ENCODE assay signal across 28 cellular contexts in genomic region chr20:48861444-48861843, GRCh38. TPM values are rescaled to one million over a fixed set of nuclear protein-coding genes. Genes with fewer than 3 reads are reported as not detected.
DNase-seq lines count a peak whose midpoint lies in the region; ATAC-seq, FAIRE-seq and TF ChIP-seq lines count a peak whose summit lies in the region.
"Had no signal": no experiment of that assay in that cellular context is flagged by ENCODE, and none has a peak within 500 bp of the region (broad histone marks: within the 10 kb centered on the region; RNA-seq: fewer than 3 reads in every experiment).

No MANE protein-coding gene starts in this region.

- H2AFZ ChIP-seq in GM23338 (peak overlapping the region; percentile 43; the same call in 1 of the 2 replicates), GM12878 (ENCODE audit: control insufficient read depth, low read depth, low read length) (peak overlapping the region; percentile 89)

- H3K4me1 ChIP-seq in BLaER1 (peaks cover 61% of the 10 kb centered on the region), GM23338 (ENCODE audit: insufficient read depth) (no peaks in the 10 kb centered on the region), GM12878 (ENCODE audit: control insufficient read depth, insufficient read depth, low read length) (peaks cover 38% of the 10 kb centered on the region), breast epithelium (no peaks in the 10 kb centered on the region), kidney (ENCODE audit: control insufficient read depth in 1 of 2, insufficient read depth in 1 of 2, low read depth in 1 of 2, low read length in 2 of 2) (no peaks in the 10 kb centered on the region), esophagus squamous epithelium (no peaks in the 10 kb centered on the region)
- H3K4me1 ChIP-seq: HAP-1 had no signal

- H3K9me3 Mint-ChIP-seq in GM23338 = no peaks in the 10 kb centered on the region; the same call in 2 of the 3 replicates
- H3K9me3 Mint-ChIP-seq: CD4-positive, alpha-beta memory T cell; HFFc6; T-cell had no signal

- in situ Hi-C loops in GM12878 (cut with MboI) = no loop called here

- RAD21 ChIA-PET in GM12878 (lab: Charles Lee; ENCODE audit: unreplicated experiment) = interaction anchor here (0.6 to 1.6 kb wide), 9 partner anchors 9 to 149 kb away, joined by 3 to 6 read pairs (median 3); no protein-coding TSS in a partner anchor

- peak overlapping the region; percentile 4; the same call in 1 of the 2 replicates for H3K4me2 ChIP-seq in BLaER1
- H3K4me2 ChIP-seq in GM23338 = no peak overlapping the region
- H3K4me2 ChIP-seq in GM12878 (ENCODE audit: control insufficient read depth, insufficient read depth) = peak overlapping the region; percentile 76

- FAIRE-seq in GM12878 (lab: Jason Lieb, UNC) (no peak), kidney (lab: Jason Lieb, UNC) (no peak), urothelium cell line (lab: Jason Lieb, UNC) (no peak)

- no peaks in the 10 kb centered on the region for H3K36me3 Mint-ChIP-seq in GM23338 (ENCODE audit: low read depth)
- H3K36me3 Mint-ChIP-seq: CD4-positive, alpha-beta memory T cell; T-cell had no signal

- no peaks in the 10 kb centered on the region for H3K27me3 ChIP-seq in BLaER1
- no peaks in the 10 kb centered on the region for H3K27me3 ChIP-seq in GM23338 (ENCODE audit: insufficient read depth)
- H3K27me3 ChIP-seq in GM12878 (replicated peaks in 1 of 2; ENCODE audit: control insufficient read depth in 2 of 2, insufficient read depth in 2 of 2, low read length in 1 of 2) = no peaks in the 10 kb centered on the region
- no peaks in the 10 kb centered on the region for H3K27me3 ChIP-seq in breast epithelium
- H3K27me3 ChIP-seq in esophagus squamous epithelium = peaks cover 0 to 3% (median 0%) of the 10 kb centered on the region in 4 donors

- no peak overlapping the region for H3K27ac Mint-ChIP-seq in GM23338
- H3K27ac Mint-ChIP-seq: HFFc6, T-cell had no signal

- TF ChIP-seq POLR2A in GM12878 (IDR thresholded peaks at IDR 0.05; ENCODE audit: low read depth, low read length) (no peak), breast epithelium (IDR thresholded peaks at IDR 0.05) (no peak), esophagus squamous epithelium (IDR thresholded peaks at IDR 0.05) (no peak)

- TF ChIP-seq RAD21 in GM12878 (IDR thresholded peaks at IDR 0.05; ENCODE audit: insufficient read depth, low read depth, low read length) = no peak

- POLR2A ChIA-PET in GM12878 (lab: Charles Lee) = interaction anchor here (1.0 to 3.6 kb wide), 5 partner anchors 13 to 43 kb away, joined by 3 to 28 read pairs (median 5); partner anchors contain the start of gene PREX1

- no peak overlapping the region for H3K9ac ChIP-seq in BLaER1
- H3K9ac ChIP-seq in GM12878 (ENCODE audit: control insufficient read depth, insufficient read depth, low read length) = no peak overlapping the region
- H3K9ac ChIP-seq in kidney (ENCODE audit: low read length in 2 of 2) = no peak overlapping the region

- H3K27ac ChIP-seq in BLaER1 = no peak overlapping the region
- H3K27ac ChIP-seq in GM23338 (ENCODE audit: low read depth) = no peak overlapping the region
- peak overlapping the region; percentile 79 for H3K27ac ChIP-seq in GM12878 (ENCODE audit: control insufficient read depth, insufficient read depth)
- H3K27ac ChIP-seq in breast epithelium = peak overlapping the region in 1 of 2 donors; percentile 19
- no peak overlapping the region for H3K27ac ChIP-seq in kidney (ENCODE audit: low read depth in 2 of 2, low read length in 2 of 2)
- no peak overlapping the region for H3K27ac ChIP-seq in esophagus squamous epithelium

- no peaks in the 10 kb centered on the region for H3F3A ChIP-seq in GM23338 (replicated peaks; ENCODE audit: low read depth)

- no peak; a peak in 1 of 4 replicates for TF ChIP-seq EP300 in GM12878 (IDR thresholded peaks at IDR 0.05; ENCODE audit: borderline replicate concordance in 1 of 2, control insufficient read depth in 1 of 2, low read depth in 2 of 2, low read length in 2 of 2)

- no peak for TF ChIP-seq CTCF in GM12865 (IDR thresholded peaks at IDR 0.05; ENCODE audit: insufficient read depth, low read depth, low read length, missing control alignments)
- no peak for TF ChIP-seq CTCF in GM23338 (conservative IDR thresholded peaks at IDR 0.05; ENCODE audit: low read depth in 2 of 2)
- no peak for TF ChIP-seq CTCF in GM12878 (IDR thresholded peaks at IDR 0.05 in 2 of 3, conservative IDR thresholded peaks at IDR 0.05 in 1 of 3; ENCODE audit: control insufficient read depth in 2 of 3, extremely low read depth in 1 of 3, insufficient read depth in 1 of 3, low read depth in 3 of 3, low read length in 3 of 3)
- TF ChIP-seq CTCF in breast epithelium (IDR thresholded peaks at IDR 0.05) = no peak
- no peak for TF ChIP-seq CTCF in kidney (IDR thresholded peaks at IDR 0.05; ENCODE audit: borderline replicate concordance, extremely low read depth, insufficient read depth)
- TF ChIP-seq CTCF in esophagus squamous epithelium (IDR thresholded peaks at IDR 0.05) = no peak

- H3K4me3 ChIP-seq in BLaER1 = no peak overlapping the region
- no peak overlapping the region for H3K4me3 ChIP-seq in GM12865 (ENCODE audit: low read depth, low read length)
- no peak overlapping the region for H3K4me3 ChIP-seq in GM23338
- H3K4me3 ChIP-seq in GM12878 = no peak overlapping the region; the same call in 1 of the 2 replicates
- H3K4me3 ChIP-seq in breast epithelium = no peak overlapping the region
- H3K4me3 ChIP-seq in kidney (ENCODE audit: low read length in 2 of 2) = no peak overlapping the region
- no peak overlapping the region for H3K4me3 ChIP-seq in esophagus squamous epithelium
- H3K4me3 ChIP-seq: HAP-1 had no signal

- H3K9me3 ChIP-seq in BLaER1 = no peaks in the 10 kb centered on the region
- H3K9me3 ChIP-seq in GM12878 (replicated peaks; ENCODE audit: control insufficient read depth, insufficient read depth, low read length) = no peaks in the 10 kb centered on the region
- H3K9me3 ChIP-seq in breast epithelium = no peaks in the 10 kb centered on the region
- no peaks in the 10 kb centered on the region for H3K9me3 ChIP-seq in kidney (ENCODE audit: control insufficient read depth in 1 of 2, low read length in 2 of 2)
- H3K9me3 ChIP-seq in esophagus squamous epithelium = no peaks in the 10 kb centered on the region
- H3K9me3 ChIP-seq: HAP-1 had no signal

- H3K9me2 ChIP-seq in GM23338 (ENCODE audit: insufficient read depth) = no peaks in the 10 kb centered on the region

- H3K36me3 ChIP-seq in BLaER1 (no peaks in the 10 kb centered on the region), GM23338 (ENCODE audit: insufficient read depth) (no peaks in the 10 kb centered on the region), GM12878 (ENCODE audit: control insufficient read depth in 2 of 2, insufficient read depth in 2 of 2, low read length in 1 of 2) (no peaks in the 10 kb centered on the region), breast epithelium (no peaks in the 10 kb centered on the region), kidney (ENCODE audit: control insufficient read depth in 1 of 2, insufficient read depth in 2 of 2, low read length in 2 of 2) (no peaks in the 10 kb centered on the region), esophagus squamous epithelium (no peaks in the 10 kb centered on the region)
- H3K36me3 ChIP-seq: HAP-1 had no signal

- H3K27me3 Mint-ChIP-seq in GM23338 (ENCODE audit: insufficient read depth, low read depth, poor library complexity) = peaks cover 3% of the 10 kb centered on the region

- DNase-seq in GM12865 (ENCODE audit: low read depth) = peak; percentile 55
- no peak for DNase-seq in GM23338 (ENCODE audit: low spot score)
- no peak for DNase-seq in GM12878 (ENCODE audit: low read depth, low spot score)
- DNase-seq in breast epithelium (ENCODE audit: low spot score in 2 of 2) = no peak
- DNase-seq in kidney = no peak
- no peak for DNase-seq in urothelium cell line (ENCODE audit: low spot score)
- no peak for DNase-seq in esophagus squamous epithelium (lab: John Stamatoyannopoulos, UW)
- DNase-seq: C1 segment of cervical spinal cord; CD4-positive, alpha-beta memory T cell; COR-L47; DMS53; GOT3; HFFc6; KBM-7; MV-4-11; NCI-H1105; NCI-H1436 treated with DMSO at 0.1 percent for 48 hours; NCI-H187 treated with DMSO at 0.1 percent for 48 hours; NCI-H2171 treated with DMSO at 0.1 percent for 48 hours; NCI-H345; NCI-H510A treated with DMSO at 0.1 percent for 48 hours; NCI-H748 treated with DMSO at 0.1 percent for 48 hours; RPMI8226; SHP77; T-cell had no signal

- no TSS peak for BruUV-seq in GM12878 (replicated peaks; lab: Mats Ljungman, UMichigan)

- WGBS in GM12878 (ENCODE audit: insufficient coverage, insufficient replicate concordance, low lambda C conversion rate, missing lambda C conversion rate) = 75% methylated on average over 2 of the region's 2 CpGs
- WGBS in esophagus squamous epithelium, 2 donors = 75 to 77% methylated on average over 1 to 2 of the region's 2 CpGs

- H3K4me1 Mint-ChIP-seq in GM23338 = no peaks in the 10 kb centered on the region

- CTCF ChIA-PET in GM12878 (lab: Yijun Ruan, JAX) = interaction anchor here (1.2 to 2.7 kb wide), 4 partner anchors 11 to 14 kb away, joined by 3 to 9 read pairs (median 6); no protein-coding TSS in a partner anchor

- H3K79me2 ChIP-seq in GM23338 (replicated peaks; ENCODE audit: insufficient read depth) (no peaks in the 10 kb centered on the region), GM12878 (ENCODE audit: control insufficient read depth, insufficient read depth, low read length) (no peaks in the 10 kb centered on the region)

- intact Hi-C loops in GM12878 (cut with micrococcal nuclease; ENCODE audit: unreplicated experiment) = no loop called here
- intact Hi-C loops in breast epithelium (cut with DNase I; ENCODE audit: low total_unique reads) = no loop called here
- intact Hi-C loops in kidney (cut with DNase I) = no loop called here
- intact Hi-C loops in esophagus squamous epithelium (cut with DNase I) = no loop called here

- no peak for ATAC-seq in GM23338
- ATAC-seq in GM12878 = peak; percentile 72
- ATAC-seq: T-cell had no signal

- H4K20me1 ChIP-seq in BLaER1 (no peaks in the 10 kb centered on the region), GM23338 (replicated peaks; ENCODE audit: insufficient read depth) (no peaks in the 10 kb centered on the region), GM12878 (ENCODE audit: control insufficient read depth, insufficient read depth) (no peaks in the 10 kb centered on the region)

- no peak overlapping the region for H3K4me3 Mint-ChIP-seq in GM23338
- H3K4me3 Mint-ChIP-seq: CD4-positive, alpha-beta memory T cell; HFFc6; T-cell had no signal

- SMC1A ChIA-PET in GM12878 (lab: Charles Lee; ENCODE audit: uncharacterized antibody, unreplicated experiment) = interaction anchor here (0.8 to 3.0 kb wide), 8 partner anchors 12 to 43 kb away, joined by 3 to 11 read pairs (median 6); no protein-coding TSS in a partner anchor

RNA-seq across cellular contexts. Expression of gene PREX1, which starts 33.6 kb away (rescaled TPM):
- 7.8 and 10.3 TPM in 2 replicates for total RNA-seq in GM23338 (2014; rRNA removed; shearing (Covaris generic))
- polyA plus RNA-seq in GM23338 (2016; fragmentation: Nextera tagmentation; extraction: Ambion mirVana) (2.4 and 2.6 TPM in 2 replicates), GM12878 (2011; rRNA removed) (16.3 and 29.3 TPM in 2 replicates), GM12878 (2014; fragmentation: Illumina TruSeq; extraction: Trizol) (25.2 and 49.0 TPM in 2 replicates), GM12878 (2014; fragmentation: Nextera tagmentation; extraction: Ambion mirVana) (1 to 10 TPM; 2.6 to 6.7 TPM), GM12878 (2014; rRNA removed) (60.5 and 76.1 TPM in 2 replicates), GM12878 (2016; fragmentation: Nextera tagmentation; extraction: Ambion mirVana) (10 to 100 TPM; 17.7 to 22.1 TPM), kidney (ENCODE audit: insufficient read depth, low read depth, low replicate concordance) (8.5 TPM)
- 138 and 148 TPM in 2 replicates for total RNA-seq in GM12878 (2013; cell fraction: nucleolus; rRNA removed)
- total RNA-seq in GM12878 (2014; rRNA removed) (79.5 and 82.6 TPM in 2 replicates), GM12878 (2014; rRNA removed; fragmentation: Illumina TruSeq; extraction: Trizol) (41.9 and 48.6 TPM in 2 replicates), GM12878 (2021) (108 and 114 TPM in 2 replicates), breast epithelium (10 to 100 TPM; 53.1 to 84.2 (median 65.1) TPM), kidney (38.2 TPM), esophagus squamous epithelium (10 to 100 TPM in 2 of 4 donors, 1 to 10 TPM in 2; 4.9 to 25.9 (median 8.9) TPM)
- polyA plus RNA-seq in GM12878 (2011; ENCODE audit: low read depth) = 23.6 TPM
- polyA plus RNA-seq in GM12878 (2011; cell fraction: cytosol; rRNA removed) = 30.8 and 32.4 TPM in 2 replicates
- polyA plus RNA-seq in GM12878 (2011; cell fraction: nucleus; rRNA removed) = 74.6 and 90.7 TPM in 2 replicates
- polyA plus RNA-seq in GM12878 (2012) = 56.3 and 62.3 TPM in 2 replicates
- polyA minus RNA-seq in GM12878 (2011; rRNA and poly(A)+ RNA removed) = 42.1 and 65.5 TPM in 2 replicates
- 21.6 and 22.1 TPM in 2 replicates for polyA minus RNA-seq in GM12878 (2011; cell fraction: cytosol; rRNA and poly(A)+ RNA removed)
- polyA minus RNA-seq in GM12878 (2011; cell fraction: nucleus; rRNA and poly(A)+ RNA removed) = 31.8 and 50.9 TPM in 2 replicates
- total RNA-seq: MCF 10A had no signal
